ENCODE assay signal across 7 cellular contexts in the genomic region with DNA sequence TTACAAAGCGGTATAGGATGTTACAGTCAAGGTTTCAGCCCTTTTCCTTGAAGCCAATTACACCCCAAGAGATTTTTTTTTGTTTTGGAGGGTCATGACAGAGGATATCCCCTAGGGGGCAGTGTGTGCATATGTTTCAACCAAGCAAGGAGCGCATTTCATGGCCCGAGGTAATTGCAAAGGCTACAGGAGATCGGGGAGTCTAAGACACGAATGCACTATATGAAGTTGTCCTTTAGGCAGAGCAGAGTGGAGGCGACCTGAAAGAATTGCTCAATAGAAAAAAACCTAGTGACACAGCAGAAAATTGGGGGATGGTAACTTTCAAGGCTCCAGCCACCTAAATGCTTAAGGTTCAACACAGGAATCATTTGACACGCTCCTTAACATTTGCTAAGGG.
DNase-seq lines count a peak whose midpoint lies in the region; ATAC-seq and TF ChIP-seq lines count a peak whose summit lies in the region.

No MANE protein-coding gene starts in this region.

- H4K20me1 ChIP-seq in SK-N-SH (ENCODE audit: insufficient read depth), result no peaks in the 10 kb centered on the region

- peaks cover 2 to 5% of the 10 kb centered on the region in 2 experiments; a peak in 2 of 4 replicates for H3K4me1 ChIP-seq in SK-N-SH (ENCODE audit: control insufficient read depth in 1 of 2, insufficient read depth in 2 of 2, low read depth in 1 of 2, low read length in 1 of 2)
- H3K4me1 ChIP-seq in adipocyte (ENCODE audit: control insufficient read depth, insufficient read depth, low read length), result peaks cover 16% of the 10 kb centered on the region
- H3K4me1 ChIP-seq in left ventricle myocardium inferior, result peaks cover 19% of the 10 kb centered on the region

- peak; percentile 71 for TF ChIP-seq CTCF in GM12875 (IDR thresholded peaks at IDR 0.05; ENCODE audit: borderline replicate concordance, insufficient read depth, low read depth, low read length)
- TF ChIP-seq CTCF in SK-N-SH (IDR thresholded peaks at IDR 0.05), result peak; percentile 92
- peak; percentile 92 for TF ChIP-seq CTCF in left ventricle myocardium inferior (IDR thresholded peaks at IDR 0.05; ENCODE audit: borderline replicate concordance)
- TF ChIP-seq CTCF in retinal pigment epithelial cell (conservative IDR thresholded peaks at IDR 0.05; ENCODE audit: low read depth, low read length), result peak; percentile 78

- no peak overlapping the region for H3K4me3 ChIP-seq in GM12875 (ENCODE audit: low read depth, low read length)
- H3K4me3 ChIP-seq in SK-N-SH (ENCODE audit: low read depth in 2 of 2, low read length in 1 of 2), result 0 out of 4 replicates have a peak overlapping the region, but pooled peaks of 1 of the 2 experiments have one; percentile 23
- H3K4me3 ChIP-seq in adipocyte (ENCODE audit: low read length), result no peak overlapping the region
- no peak overlapping the region for H3K4me3 ChIP-seq in left ventricle myocardium inferior
- no peak overlapping the region for H3K4me3 ChIP-seq in retinal pigment epithelial cell (ENCODE audit: low read length)

- H3K4me2 ChIP-seq in SK-N-SH, result no peak overlapping the region

- peak; percentile 98 for TF ChIP-seq RAD21 in SK-N-SH (IDR thresholded peaks at IDR 0.05; ENCODE audit: low read length)

- no peaks in the 10 kb centered on the region for H3K79me2 ChIP-seq in SK-N-SH (ENCODE audit: insufficient read depth)

- intact Hi-C loops in left ventricle myocardium inferior (cut with micrococcal nuclease), result loop anchor here (2.0 to 10.0 kb wide), 2 partner anchors 367 to 1349 kb away; no protein-coding TSS in a partner anchor

- POLR2A ChIA-PET in SK-N-SH (lab: Yijun Ruan, JAX), result no interaction called here

- no peak overlapping the region; the same call in 1 of the 2 replicates for H2AFZ ChIP-seq in SK-N-SH (ENCODE audit: low read depth)

- no peaks in the 10 kb centered on the region for H3F3A ChIP-seq in SK-N-SH (replicated peaks; ENCODE audit: insufficient read depth)

- H3K36me3 ChIP-seq in SK-N-SH (replicated peaks in 1 of 2; ENCODE audit: control insufficient read depth in 1 of 2, insufficient read depth in 2 of 2, low read length in 1 of 2), result no peaks in the 10 kb centered on the region
- no peaks in the 10 kb centered on the region for H3K36me3 ChIP-seq in adipocyte (ENCODE audit: control insufficient read depth, insufficient read depth, low read length, severe bottlenecking)
- H3K36me3 ChIP-seq in left ventricle myocardium inferior, result no peaks in the 10 kb centered on the region

- H3K9me3 ChIP-seq in SK-N-SH (no peaks in the 10 kb centered on the region), adipocyte (ENCODE audit: control insufficient read depth, low read length) (no peaks in the 10 kb centered on the region), left ventricle myocardium inferior (replicated peaks) (no peaks in the 10 kb centered on the region)

- no peak overlapping the region for H3K9ac ChIP-seq in SK-N-SH
- H3K9ac ChIP-seq in adipocyte (ENCODE audit: low read length), result peak overlapping the region; percentile 10

- H3K27me3 ChIP-seq in SK-N-SH (ENCODE audit: insufficient read depth) (no peaks in the 10 kb centered on the region), adipocyte (replicated peaks; ENCODE audit: control insufficient read depth, insufficient read depth, low read length) (no peaks in the 10 kb centered on the region), left ventricle myocardium inferior (ENCODE audit: low read depth) (peaks cover 5% of the 10 kb centered on the region)

- TF ChIP-seq EP300 in SK-N-SH (IDR thresholded peaks at IDR 0.05; ENCODE audit: borderline replicate concordance in 1 of 2, low read depth in 1 of 2, low read length in 1 of 2), result no peak

- peak; percentile 59 for DNase-seq in NCI-H1105 (lab: John Stamatoyannopoulos, UW)
- DNase-seq in SK-N-SH, result peak; percentile 72
- DNase-seq in adipocyte (ENCODE audit: low read depth), result peak; percentile 90
- DNase-seq in left ventricle myocardium inferior, result no peak
- DNase-seq in retinal pigment epithelial cell (ENCODE audit: low read depth), result peak; percentile 75

- CTCF ChIA-PET in SK-N-SH (lab: Yijun Ruan, JAX), result interaction anchor here (1.0 to 3.7 kb wide), 7 partner anchors 66 to 1600 kb away, joined by 3 to 19 read pairs (median 9); no protein-coding TSS in a partner anchor

- 19% methylated on average over 7 of the region's 7 CpGs for WGBS in SK-N-SH (ENCODE audit: low lambda C conversion rate)

- H3K27ac ChIP-seq in SK-N-SH (ENCODE audit: low read depth in 2 of 2, low read length in 1 of 2), result no peak overlapping the region
- H3K27ac ChIP-seq in left ventricle myocardium inferior (replicated peaks), result no peak overlapping the region

- ATAC-seq in HG02610 (IDR thresholded peaks at IDR 0.05; ENCODE audit: unreplicated experiment), result peak; percentile 88

- H3K9me2 ChIP-seq in SK-N-SH, result no peaks in the 10 kb centered on the region

TF ChIP-seq in SK-N-SH, 30 proteins besides CTCF, POLR2A, EP300 and RAD21:
- TF ChIP-seq NRF1 (IDR thresholded peaks at IDR 0.05; ENCODE audit: low read depth, low read length), result no peak
- TF ChIP-seq FOXJ3 (CRISPR knock-in tag; IDR thresholded peaks at IDR 0.05), result no peak
- peak; percentile 8; the same call in 1 of the 2 replicates for TF ChIP-seq RFX5 (IDR thresholded peaks at IDR 0.05; ENCODE audit: low read length)
- peak; percentile 87 for TF ChIP-seq SMC3 (IDR thresholded peaks at IDR 0.05; ENCODE audit: low read depth, low read length)
- TF ChIP-seq IRF3 (IDR thresholded peaks at IDR 0.05; ENCODE audit: low read depth, low read length), result no peak
- TF ChIP-seq USF2 (IDR thresholded peaks at IDR 0.05; ENCODE audit: borderline replicate concordance, low read depth, low read length), result no peak
- peak; percentile 17 for TF ChIP-seq CHD2 (IDR thresholded peaks at IDR 0.05; ENCODE audit: low read length, partially characterized antibody)
